ENCODE assay signal across 1 cellular context in the genomic region with DNA sequence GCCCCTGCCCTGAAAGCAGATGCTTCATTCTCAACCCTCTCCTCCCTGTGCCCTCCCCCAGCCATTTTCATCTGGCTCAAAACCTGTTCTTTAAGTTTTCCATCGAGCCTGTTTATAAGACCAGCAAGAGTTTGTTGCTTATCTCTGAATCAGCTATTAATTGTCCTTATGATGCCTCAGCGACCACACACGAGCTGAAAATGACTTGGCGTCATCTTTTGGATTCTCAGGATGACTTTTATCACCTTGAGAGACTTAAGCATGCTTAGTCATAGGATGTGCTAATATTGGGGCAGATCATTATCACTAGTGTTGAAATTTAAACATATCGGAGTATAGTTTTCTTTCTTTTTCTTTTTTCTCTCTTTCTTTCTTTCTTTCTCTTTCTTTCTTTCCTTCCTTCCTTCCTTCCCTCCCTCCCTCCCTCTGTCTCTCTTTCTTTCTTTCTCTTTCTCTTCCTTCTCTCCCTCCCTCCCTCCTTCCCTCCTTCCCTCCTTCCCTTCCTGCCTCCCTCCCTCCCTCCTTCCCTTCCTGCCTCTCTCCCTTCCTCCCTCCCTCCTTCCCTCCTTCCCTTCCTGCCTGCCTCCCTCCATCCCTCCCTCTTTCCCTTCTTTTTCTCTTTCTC.
TF ChIP-seq lines count a peak whose summit lies in the region.

No MANE protein-coding gene starts in this region.

TF ChIP-seq in H1, 55 proteins besides CTCF, POLR2A, EP300 and RAD21 (continued from another document):
- TF ChIP-seq USF2 (IDR thresholded peaks at IDR 0.05; ENCODE audit: low read length) (no peak), CBX8 (IDR thresholded peaks at IDR 0.05; ENCODE audit: borderline replicate concordance, low read depth, low read length) (no peak), KDM5A (IDR thresholded peaks at IDR 0.05; ENCODE audit: low read length) (no peak), SP2 (IDR thresholded peaks at IDR 0.05; ENCODE audit: low read length) (no peak), CHD2 (IDR thresholded peaks at IDR 0.05; ENCODE audit: low read length) (no peak)
TF ChIP-seq in H1: peak in this region for 0.
